Comparison of ENCODE assay signal across 8 cellular contexts in genomic region chr17:31095239-31096105, GRCh38. TPM values are rescaled to one million over a fixed set of nuclear protein-coding genes. Genes with fewer than 3 reads are reported as not detected.
DNase-seq lines count a peak whose midpoint lies in the region; ATAC-seq and TF ChIP-seq lines count a peak whose summit lies in the region.

No MANE protein-coding gene starts in this region.

- H3K4me1 Mint-ChIP-seq in naive thymus-derived CD4-positive, alpha-beta T cell: peaks cover 10 to 22% (median 13%) of the 10 kb centered on the region in 7 donors

- H3K4me3 ChIP-seq in GM12865 (ENCODE audit: low read depth, low read length) (peak overlapping the region; percentile 84), OCI-LY1 (ENCODE audit: low read depth, low read length, poor library complexity, severe bottlenecking) (peak overlapping the region; percentile 83), fibroblast of pulmonary artery (replicated peaks; ENCODE audit: low read depth, low read length) (peak overlapping the region; percentile 88), transverse colon (peak overlapping the region; percentile 83 to 97 (median 94))
- peak overlapping the region; percentile 67 for H3K4me3 ChIP-seq in naive thymus-derived CD4-positive, alpha-beta T cell (ENCODE audit: low read length)

- no peaks in the 10 kb centered on the region for H3K9me3 ChIP-seq in OCI-LY1 (ENCODE audit: low read length)
- no peaks in the 10 kb centered on the region for H3K9me3 ChIP-seq in naive thymus-derived CD4-positive, alpha-beta T cell (ENCODE audit: control insufficient read depth in 2 of 3, low read length in 3 of 3)
- H3K9me3 ChIP-seq in transverse colon: no peaks in the 10 kb centered on the region

- no peak for TF ChIP-seq POLR2A in transverse colon (IDR thresholded peaks at IDR 0.05)

- H3K9me2 ChIP-seq in OCI-LY1 (ENCODE audit: low read depth, low read length): no peaks in the 10 kb centered on the region

- H3K27ac ChIP-seq in OCI-LY1 (ENCODE audit: low read depth, low read length, poor library complexity, severe bottlenecking) (peak overlapping the region; percentile 42), transverse colon (peak overlapping the region; percentile 89 to 97 (median 94))
- peak overlapping the region; percentile 76 for H3K27ac ChIP-seq in naive thymus-derived CD4-positive, alpha-beta T cell (ENCODE audit: low read depth, low read length)

- CTCF ChIA-PET in naive thymus-derived CD4-positive, alpha-beta T cell (lab: Charles Lee): interaction anchor here (0.6 kb wide), 2 partner anchors 11 to 122 kb away, joined by 4 read pairs; no protein-coding TSS in a partner anchor

- H3K27ac Mint-ChIP-seq in naive thymus-derived CD4-positive, alpha-beta T cell: peak overlapping the region; percentile 51 to 97 (median 92)

- H2AFZ ChIP-seq in OCI-LY1 (ENCODE audit: low read length): no peak overlapping the region

- TF ChIP-seq EP300 in transverse colon (IDR thresholded peaks at IDR 0.05; ENCODE audit: low read depth): no peak

- H3F3A ChIP-seq in OCI-LY1 (ENCODE audit: insufficient read depth, low read length): no peaks in the 10 kb centered on the region

- intact Hi-C loops in naive thymus-derived CD4-positive, alpha-beta T cell (cut with micrococcal nuclease): loop anchor here (5.0 to 10.0 kb wide), 5 partner anchors 62 to 1422 kb away; partner anchors contain the start of genes EVI2B (in 1 of the 2) and GOSR1 (in 1 of the 2)
- intact Hi-C loops in transverse colon (cut with DNase I; ENCODE audit: low total_unique reads): no loop called here

- ATAC-seq in HG02981 (IDR thresholded peaks at IDR 0.05; ENCODE audit: unreplicated experiment) (peak; percentile 8), GM21786 (IDR thresholded peaks at IDR 0.05; ENCODE audit: unreplicated experiment) (no peak)
- peak; percentile 39 for ATAC-seq in naive thymus-derived CD4-positive, alpha-beta T cell

- DNase-seq in GM12865 (ENCODE audit: low read depth) (peak; percentile 39), fibroblast of pulmonary artery (ENCODE audit: low read depth) (peak; percentile 37), transverse colon (peak; percentile 57)
- DNase-seq in activated effector memory CD4-positive, alpha-beta T cell treated with Interleukin-2 at 50 U/mL for 16 hours: peak; percentile 2
- DNase-seq in naive thymus-derived CD4-positive, alpha-beta T cell: peak in 8 of 9 donors; percentile 12 to 49 (median 22)

- H3K9ac ChIP-seq in OCI-LY1 (ENCODE audit: low read length): peak overlapping the region; percentile 85

- H3K4me1 ChIP-seq in OCI-LY1 (ENCODE audit: insufficient read depth, low read length, severe bottlenecking) (peaks cover 19% of the 10 kb centered on the region), transverse colon (peaks cover 0 to 17% (median 12%) of the 10 kb centered on the region in 4 donors)
- H3K4me1 ChIP-seq in naive thymus-derived CD4-positive, alpha-beta T cell (ENCODE audit: control insufficient read depth in 2 of 2, insufficient read depth in 2 of 2, low read length in 2 of 2): peaks cover 0 to 8% of the 10 kb centered on the region in 2 donors

- H3K27me3 ChIP-seq in OCI-LY1 (ENCODE audit: insufficient read depth, low read length) (no peaks in the 10 kb centered on the region), transverse colon (no peaks in the 10 kb centered on the region)
- H3K27me3 ChIP-seq in naive thymus-derived CD4-positive, alpha-beta T cell (ENCODE audit: control insufficient read depth in 2 of 2, insufficient read depth in 2 of 2, low read length in 2 of 2): no peaks in the 10 kb centered on the region

- no peaks in the 10 kb centered on the region for H3K9me3 Mint-ChIP-seq in naive thymus-derived CD4-positive, alpha-beta T cell

- WGBS in transverse colon (ENCODE audit: low coverage in 1 of 2), 2 donors: 0% methylated on average over 8 to 29 of the region's 44 CpGs

- peak overlapping the region; percentile 83 to 98 (median 94) for H3K4me3 Mint-ChIP-seq in naive thymus-derived CD4-positive, alpha-beta T cell

- in situ Hi-C loops in transverse colon (cut with MboI; ENCODE audit: low pct_ligation_motif_present in 1 of 4, low pct_unique_long_range_greater_than_20kb in 1 of 4, low sequenced_read_pairs in 3 of 4): loop anchor here in 1 of 4 donors (10.0 kb wide), 1 partner anchor 81 kb away; no protein-coding TSS in a partner anchor

- TF ChIP-seq CTCF in GM12865 (IDR thresholded peaks at IDR 0.05; ENCODE audit: insufficient read depth, low read depth, low read length, missing control alignments) (no peak), OCI-LY1 (IDR thresholded peaks at IDR 0.05; ENCODE audit: low read length) (no peak), fibroblast of pulmonary artery (IDR thresholded peaks at IDR 0.05; ENCODE audit: low read length, missing control alignments) (no peak), transverse colon (IDR thresholded peaks at IDR 0.05) (no peak)

- no peaks in the 10 kb centered on the region for H3K36me3 Mint-ChIP-seq in naive thymus-derived CD4-positive, alpha-beta T cell

- H3K4me2 ChIP-seq in OCI-LY1 (ENCODE audit: low read length): peak overlapping the region; percentile 91

- H3K36me3 ChIP-seq in OCI-LY1 (ENCODE audit: insufficient read depth, low read length): no peaks in the 10 kb centered on the region
- H3K36me3 ChIP-seq in naive thymus-derived CD4-positive, alpha-beta T cell (ENCODE audit: control insufficient read depth in 2 of 3, insufficient read depth in 3 of 3, low read length in 3 of 3): peaks cover 0 to 9% (median 0%) of the 10 kb centered on the region in 3 experiments
- no peaks in the 10 kb centered on the region for H3K36me3 ChIP-seq in transverse colon

- POLR2A ChIA-PET in naive thymus-derived CD4-positive, alpha-beta T cell (lab: Charles Lee): no interaction called here

- no peaks in the 10 kb centered on the region for H4K20me1 ChIP-seq in OCI-LY1 (ENCODE audit: insufficient read depth, low read length)

- no peaks in the 10 kb centered on the region for H3K27me3 Mint-ChIP-seq in naive thymus-derived CD4-positive, alpha-beta T cell

- H3K79me2 ChIP-seq in OCI-LY1 (ENCODE audit: insufficient read depth, low read length): 0 out of 2 replicates have a peak, but pooled peaks cover 5% of the 10 kb centered on the region

RNA-seq across cellular contexts. Expression of gene NF1, which starts 0.7 kb away (rescaled TPM):
- total RNA-seq in naive thymus-derived CD4-positive, alpha-beta T cell: 10 to 100 TPM; 18.8 to 32.4 (median 21.2) TPM
- polyA plus RNA-seq in naive thymus-derived CD4-positive, alpha-beta T cell: 10 to 100 TPM; 12.5 to 12.7 TPM
- 100 to 1,000 TPM in 1 of 4 donors, 10 to 100 TPM in 3; 34.8 to 106 (median 59.2) TPM for total RNA-seq in transverse colon

Comparison
In these comparisons a context has a peak if more than half of its experiments do, and no peak if none do; other contexts are left out.
1. DNase-seq: peak in every context shown above with its lines; median percentile 57 in transverse colon; 39 in GM12865; 37 in fibroblast of pulmonary artery; 22 in naive thymus-derived CD4-positive, alpha-beta T cell; 2 in activated effector memory CD4-positive, alpha-beta T cell treated with Interleukin-2 at 50 U/mL for 16 hours.
2. H3K27ac ChIP-seq: peak in every context shown above with its lines; median percentile 94 in transverse colon; 76 in naive thymus-derived CD4-positive, alpha-beta T cell; 42 in OCI-LY1.